ENCODE assay signal across 1 cellular context in the genomic region with DNA sequence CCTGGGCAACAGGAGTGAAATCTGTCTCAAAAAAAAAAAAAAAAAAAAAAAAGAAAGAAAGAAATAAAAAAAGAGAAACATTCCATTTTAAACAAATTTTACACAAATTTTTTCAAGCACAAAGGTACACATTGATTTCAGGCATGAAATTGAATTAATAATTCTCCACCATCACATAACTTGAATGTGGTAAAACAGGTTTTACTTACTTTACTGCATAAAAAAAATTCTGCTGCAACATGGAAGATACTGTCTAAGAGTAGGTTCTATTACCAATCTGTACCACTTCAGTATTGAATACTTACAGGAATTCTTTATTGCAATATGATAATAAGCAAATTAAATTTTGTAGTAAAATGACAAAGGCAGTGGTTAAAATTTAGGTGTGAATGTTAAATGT.
TF ChIP-seq lines count a peak whose summit lies in the region.

No MANE protein-coding gene starts in this region.

TF ChIP-seq in SK-N-SH, 30 proteins besides CTCF, POLR2A, EP300 and RAD21 (continued from another document):
- no peak for TF ChIP-seq MXI1 (IDR thresholded peaks at IDR 0.05; ENCODE audit: low read depth, low read length)
- TF ChIP-seq RCOR1 (IDR thresholded peaks at IDR 0.05; ENCODE audit: low read length) = no peak
- no peak for TF ChIP-seq SIN3A (IDR thresholded peaks at IDR 0.05; ENCODE audit: borderline replicate concordance, low read depth, low read length)
- TF ChIP-seq, protein P1, sequence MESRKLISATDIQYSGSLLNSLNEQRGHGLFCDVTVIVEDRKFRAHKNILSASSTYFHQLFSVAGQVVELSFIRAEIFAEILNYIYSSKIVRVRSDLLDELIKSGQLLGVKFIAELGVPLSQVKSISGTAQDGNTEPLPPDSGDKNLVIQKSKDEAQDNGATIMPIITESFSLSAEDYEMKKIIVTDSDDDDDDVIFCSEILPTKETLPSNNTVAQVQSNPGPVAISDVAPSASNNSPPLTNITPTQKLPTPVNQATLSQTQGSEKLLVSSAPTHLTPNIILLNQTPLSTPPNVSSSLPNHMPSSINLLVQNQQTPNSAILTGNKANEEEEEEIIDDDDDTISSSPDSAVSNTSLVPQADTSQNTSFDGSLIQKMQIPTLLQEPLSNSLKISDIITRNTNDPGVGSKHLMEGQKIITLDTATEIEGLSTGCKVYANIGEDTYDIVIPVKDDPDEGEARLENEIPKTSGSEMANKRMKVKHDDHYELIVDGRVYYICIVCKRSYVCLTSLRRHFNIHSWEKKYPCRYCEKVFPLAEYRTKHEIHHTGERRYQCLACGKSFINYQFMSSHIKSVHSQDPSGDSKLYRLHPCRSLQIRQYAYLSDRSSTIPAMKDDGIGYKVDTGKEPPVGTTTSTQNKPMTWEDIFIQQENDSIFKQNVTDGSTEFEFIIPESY (IDR thresholded peaks at IDR 0.05; ENCODE audit: borderline replicate concordance, low read depth) = no peak
- TF ChIP-seq RXRA (IDR thresholded peaks at IDR 0.05; ENCODE audit: borderline replicate concordance, low read depth) = no peak
